In the genomic region with DNA sequence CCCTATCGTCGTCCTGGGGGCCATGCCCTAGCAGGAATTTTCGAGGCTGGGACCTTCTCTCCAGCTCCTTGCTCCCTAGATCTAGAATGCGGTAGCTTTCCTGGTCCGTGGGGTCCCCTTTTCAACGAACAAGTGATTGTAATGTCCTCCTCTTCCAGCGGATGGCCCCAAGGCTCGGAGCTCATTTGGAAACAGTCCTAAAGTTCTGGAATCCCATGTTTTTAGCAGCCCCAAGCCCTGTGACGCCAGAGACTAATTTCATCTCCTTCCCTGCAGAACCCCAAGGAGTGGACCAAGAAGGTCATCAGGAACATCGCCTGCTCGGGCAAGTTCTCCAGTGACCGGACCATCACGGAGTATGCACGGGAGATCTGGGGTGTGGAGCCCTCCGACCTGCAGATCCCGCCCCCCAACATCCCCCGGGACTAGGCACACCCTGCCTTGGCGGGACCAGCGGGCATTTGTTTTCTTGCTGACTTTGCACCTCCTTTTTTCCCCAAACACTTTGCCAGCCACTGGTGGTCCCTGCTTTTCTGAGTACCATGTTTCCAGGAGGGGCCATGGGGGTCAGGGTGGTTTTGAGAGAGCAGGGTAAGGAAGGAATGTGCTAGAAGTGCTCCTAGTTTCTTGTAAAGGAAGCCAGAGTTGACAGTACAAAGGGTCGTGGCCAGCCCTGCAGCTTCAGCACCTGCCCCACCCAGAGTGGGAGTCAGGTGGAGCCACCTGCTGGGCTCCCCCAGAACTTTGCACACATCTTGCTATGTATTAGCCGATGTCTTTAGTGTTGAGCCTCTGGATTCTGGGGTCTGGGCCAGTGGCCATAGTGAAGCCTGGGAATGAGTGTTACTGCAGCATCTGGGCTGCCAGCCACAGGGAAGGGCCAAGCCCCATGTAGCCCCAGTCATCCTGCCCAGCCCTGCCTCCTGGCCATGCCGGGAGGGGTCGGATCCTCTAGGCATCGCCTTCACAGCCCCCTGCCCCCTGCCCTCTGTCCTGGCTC, we compare ENCODE assay signal across 9 cellular contexts. TPM values are rescaled to one million over a fixed set of nuclear protein-coding genes. Genes with fewer than 3 reads are reported as not detected.
DNase-seq lines count a peak whose midpoint lies in the region; ATAC-seq and TF ChIP-seq lines count a peak whose summit lies in the region.
"Had no signal": no experiment of that assay in that cellular context is flagged by ENCODE, and none has a peak within 500 bp of the region (broad histone marks: within the 10 kb centered on the region; RNA-seq: fewer than 3 reads in every experiment).

No MANE protein-coding gene starts in this region.

- H3K4me3 ChIP-seq in cardiac muscle cell (no peak overlapping the region), neuronal stem cell (ENCODE audit: low read length in 2 of 2) (no peak overlapping the region)
- H3K4me3 ChIP-seq: thyroid gland had no signal

- no peak overlapping the region for H3K18ac ChIP-seq in neuronal stem cell (ENCODE audit: low read length)

- peaks cover 3% of the 10 kb centered on the region for H3K79me1 ChIP-seq in neuronal stem cell (ENCODE audit: low read depth, low read length)

- intact Hi-C loops in left ventricle myocardium superior (cut with micrococcal nuclease) = no loop called here

- no peak overlapping the region for H3K4ac ChIP-seq in neuronal stem cell (ENCODE audit: low read length)

- H2BK5ac ChIP-seq in neuronal stem cell (ENCODE audit: low read length) = no peak overlapping the region

- H2AK5ac ChIP-seq in neuronal stem cell (ENCODE audit: low read depth, low read length) = no peak overlapping the region

- TF ChIP-seq CTCF in cardiac muscle cell (IDR thresholded peaks at IDR 0.05; ENCODE audit: low read depth, low read length) = peak; percentile 37

- H2AFZ ChIP-seq in neuronal stem cell (ENCODE audit: low read length) = no peak overlapping the region

- H3K4me2 ChIP-seq in neuronal stem cell (ENCODE audit: insufficient read depth, low read length, poor library complexity, severe bottlenecking) = no peak overlapping the region

- H2BK12ac ChIP-seq in neuronal stem cell (ENCODE audit: low read length) = no peak overlapping the region

- no peak overlapping the region for H2BK120ac ChIP-seq in neuronal stem cell (ENCODE audit: low read depth, low read length)

- H3K14ac ChIP-seq in neuronal stem cell (ENCODE audit: low read length) = no peak overlapping the region

- peak overlapping the region; percentile 57 for H4K8ac ChIP-seq in neuronal stem cell (ENCODE audit: low read depth, low read length)

- H3K4me1 ChIP-seq in cardiac muscle cell (ENCODE audit: low read depth) = peaks cover 12% of the 10 kb centered on the region
- H3K4me1 ChIP-seq in neuronal stem cell (ENCODE audit: control insufficient read depth in 2 of 2, insufficient read depth in 1 of 2, low read depth in 1 of 2, low read length in 2 of 2) = no peaks in the 10 kb centered on the region

- H3K36me3 ChIP-seq in cardiac muscle cell = peaks cover 13% of the 10 kb centered on the region
- peaks cover 28 to 82% of the 10 kb centered on the region in 2 donors for H3K36me3 ChIP-seq in neuronal stem cell (replicated peaks in 1 of 2; ENCODE audit: control insufficient read depth in 2 of 2, insufficient read depth in 2 of 2, low read length in 2 of 2)

- H2BK15ac ChIP-seq in neuronal stem cell (ENCODE audit: low read length) = no peak overlapping the region

- H3K23ac ChIP-seq in neuronal stem cell (ENCODE audit: low read depth, low read length, poor library complexity) = peak overlapping the region; percentile 73

- WGBS in neuronal stem cell (ENCODE audit: extremely low coverage in 2 of 2, insufficient read length in 2 of 2, insufficient replicate concordance in 1 of 2), 2 donors = no CpG with 5 or more reads among the region's 24 CpGs

- ATAC-seq in left ventricle myocardium superior (no peak), HG02678 (IDR thresholded peaks at IDR 0.05; ENCODE audit: unreplicated experiment) (peak; percentile 27), HG03097 (IDR thresholded peaks at IDR 0.05; ENCODE audit: low FRiP score, unreplicated experiment) (no peak)

- DNase-seq in cardiac muscle cell (ENCODE audit: low read depth in 1 of 2, low spot score in 1 of 2) (peak; percentile 13 to 40), left ventricle myocardium superior (no peak), SK-N-DZ (ENCODE audit: low spot score) (peak; percentile 49), epithelial cell of prostate (ENCODE audit: low read depth, low spot score) (no peak), neuronal stem cell (ENCODE audit: low spot score) (no peak), HPDE6-E6E7 (ENCODE audit: extremely low spot score) (no peak)

- no peak overlapping the region for H4K91ac ChIP-seq in neuronal stem cell (ENCODE audit: low read depth, low read length, poor library complexity)

- H3K27me3 ChIP-seq in cardiac muscle cell (no peaks in the 10 kb centered on the region), neuronal stem cell (ENCODE audit: control insufficient read depth in 3 of 3, insufficient read depth in 3 of 3, low read depth in 1 of 3, low read length in 3 of 3) (no peaks in the 10 kb centered on the region)
- H3K27me3 ChIP-seq: thyroid gland had no signal

- no peak overlapping the region for H3K9ac ChIP-seq in neuronal stem cell (ENCODE audit: low read depth, low read length, poor library complexity)

- H3K9me3 ChIP-seq in cardiac muscle cell (ENCODE audit: low read depth) (no peaks in the 10 kb centered on the region), neuronal stem cell (replicated peaks in 1 of 2; ENCODE audit: control insufficient read depth in 2 of 2, insufficient read depth in 1 of 2, low read depth in 1 of 2, low read length in 2 of 2) (peaks cover 0 to 2% of the 10 kb centered on the region in 2 donors)
- H3K9me3 ChIP-seq: thyroid gland had no signal

- H3K27ac ChIP-seq in cardiac muscle cell (peak overlapping the region; percentile 81), epithelial cell of prostate (peak overlapping the region; percentile 86), neuronal stem cell (replicated peaks; ENCODE audit: low read length) (no peak overlapping the region)

RNA-seq across cellular contexts. Expression of gene PYGB, which starts 48.5 kb away (rescaled TPM):
- 243 and 268 TPM in 2 replicates for total RNA-seq in cardiac muscle cell
- 178 and 192 TPM in 2 replicates for polyA plus RNA-seq in cardiac muscle cell
- 205 TPM for total RNA-seq in left ventricle myocardium superior
- 127 and 155 TPM in 2 replicates for polyA plus RNA-seq in SK-N-DZ (2014; cell fraction: cytosol; rRNA removed)
- 212 and 244 TPM in 2 replicates for polyA plus RNA-seq in SK-N-DZ (2014; cell fraction: nucleus; rRNA removed)
- polyA plus RNA-seq in neuronal stem cell (2013, experiment 1 of 2) = 31.3 TPM
- 32.4 TPM for polyA plus RNA-seq in neuronal stem cell (2013, experiment 2 of 2)

Comparison
In these comparisons a context has a peak if more than half of its experiments do, and no peak if none do; other contexts are left out.
1. DNase-seq: peak in cardiac muscle cell (2 of 2) and SK-N-DZ (single experiment); none in left ventricle myocardium superior (single experiment), epithelial cell of prostate (single experiment), neuronal stem cell (single experiment) and HPDE6-E6E7 (single experiment).